ENCODE assay signal across 19 cellular contexts in the genomic region with DNA sequence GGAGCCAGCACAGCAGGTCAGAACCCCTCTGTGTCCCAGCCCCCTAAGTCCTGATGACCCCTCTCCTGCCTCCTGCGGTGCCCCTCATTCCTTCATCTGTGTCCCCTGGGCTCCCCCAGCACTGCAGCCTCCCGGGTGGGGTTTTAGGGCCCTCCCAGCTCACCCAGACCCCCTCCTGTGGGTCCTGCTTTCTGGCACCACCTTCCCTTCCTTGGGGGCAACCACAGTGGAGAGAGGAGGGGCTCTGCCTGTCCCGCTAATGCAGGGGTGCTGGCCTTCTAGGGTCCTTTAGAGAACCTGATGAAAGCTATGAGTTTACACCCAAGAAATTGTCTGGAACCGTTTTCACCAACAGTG. TPM values are rescaled to one million over a fixed set of nuclear protein-coding genes. Genes with fewer than 3 reads are reported as not detected.
DNase-seq lines count a peak whose midpoint lies in the region; ATAC-seq and TF ChIP-seq lines count a peak whose summit lies in the region.
"Had no signal": no experiment of that assay in that cellular context is flagged by ENCODE, and none has a peak within 500 bp of the region (broad histone marks: within the 10 kb centered on the region; RNA-seq: fewer than 3 reads in every experiment).

No MANE protein-coding gene starts in this region.

- H3K36me3 Mint-ChIP-seq in activated B cell treated with CpG ODN at 0.5 μM for 24 hours (ENCODE audit: low read depth), result peaks cover 11% of the 10 kb centered on the region
- H3K36me3 Mint-ChIP-seq in CD8-positive, alpha-beta T cell, result peaks cover 9% of the 10 kb centered on the region

- no peak overlapping the region for H2BK5ac ChIP-seq in neuronal stem cell (ENCODE audit: low read length)

- DNase-seq in cardiac septum (ENCODE audit: low spot score) (peak; percentile 61), right atrium auricular region (ENCODE audit: low spot score) (no peak), activated B cell treated with CpG ODN at 0.5 μM for 24 hours (peak; percentile 12), neuronal stem cell (ENCODE audit: low spot score) (no peak), ureter (ENCODE audit: low spot score) (peak; percentile 28)
- DNase-seq in CD8-positive, alpha-beta T cell, result no peak
- DNase-seq in stimulated activated CD4-positive, alpha-beta T cell treated with anti-CD3 and anti-CD28 coated beads, Interleukin-1b, Interleukin-23, amount 100 ng/mL, for 48 hours, result no peak
- DNase-seq: Calu3, DMS53, IMR-90, Karpas-422, MM.1S, NCI-H1092 treated with DMSO at 0.1 percent for 48 hours, NCI-H2081 treated with DMSO at 0.1 percent for 48 hours, NCI-H510A treated with DMSO at 0.1 percent for 48 hours, NCI-H82 had no signal

- no peak for ATAC-seq in activated B cell treated with CpG ODN at 0.5 μM for 24 hours (ENCODE audit: low read depth)
- ATAC-seq in CD8-positive, alpha-beta T cell, result no peak
- ATAC-seq: Right ventricle myocardium inferior had no signal

- H3K14ac ChIP-seq in neuronal stem cell (ENCODE audit: low read length), result no peak overlapping the region

- no peak for TF ChIP-seq CTCF in right atrium auricular region (IDR thresholded peaks at IDR 0.05)
- TF ChIP-seq CTCF in activated B cell treated with CpG ODN at 0.5 μM for 24 hours (IDR thresholded peaks at IDR 0.05), result no peak
- TF ChIP-seq CTCF in CD8-positive, alpha-beta T cell (IDR thresholded peaks at IDR 0.05), result no peak

- no peaks in the 10 kb centered on the region for H3K27me3 Mint-ChIP-seq in activated B cell treated with CpG ODN at 0.5 μM for 24 hours
- H3K27me3 Mint-ChIP-seq in CD8-positive, alpha-beta T cell (ENCODE audit: low read depth), result no peaks in the 10 kb centered on the region
- H3K27me3 Mint-ChIP-seq: CD4-positive, alpha-beta T cell had no signal

- H3K36me3 ChIP-seq in right atrium auricular region, result no peaks in the 10 kb centered on the region
- H3K36me3 ChIP-seq in neuronal stem cell (replicated peaks in 1 of 2; ENCODE audit: control insufficient read depth in 2 of 2, insufficient read depth in 2 of 2, low read length in 2 of 2), result no peaks in the 10 kb centered on the region
- peaks cover 3% of the 10 kb centered on the region for H3K36me3 ChIP-seq in CD8-positive, alpha-beta T cell (ENCODE audit: insufficient read depth, low read length)
- H3K36me3 ChIP-seq: HAP-1 had no signal

- H2BK12ac ChIP-seq in neuronal stem cell (ENCODE audit: low read length), result no peak overlapping the region

- no peak overlapping the region for H4K91ac ChIP-seq in neuronal stem cell (ENCODE audit: low read depth, low read length, poor library complexity)

- no peak overlapping the region for H3K9ac ChIP-seq in neuronal stem cell (ENCODE audit: low read depth, low read length, poor library complexity)

- H3K9me3 Mint-ChIP-seq in activated B cell treated with CpG ODN at 0.5 μM for 24 hours, result no peaks in the 10 kb centered on the region
- H3K9me3 Mint-ChIP-seq in CD8-positive, alpha-beta T cell, result no peaks in the 10 kb centered on the region
- H3K9me3 Mint-ChIP-seq: CD4-positive, alpha-beta T cell had no signal

- H3K4me2 ChIP-seq in neuronal stem cell (ENCODE audit: insufficient read depth, low read length, poor library complexity, severe bottlenecking), result no peak overlapping the region

- H3K4me3 ChIP-seq in right atrium auricular region (no peak overlapping the region), neuronal stem cell (ENCODE audit: low read length in 2 of 2) (no peak overlapping the region)
- H3K4me3 ChIP-seq in CD8-positive, alpha-beta T cell (ENCODE audit: low read depth, low read length), result no peak overlapping the region
- H3K4me3 ChIP-seq: HAP-1 had no signal

- intact Hi-C loops in cardiac septum (cut with DNase I) (no loop called here), activated B cell treated with CpG ODN at 0.5 μM for 24 hours (cut with micrococcal nuclease) (no loop called here)
- intact Hi-C loops in CD8-positive, alpha-beta T cell (cut with DNase I, micrococcal nuclease), result loop anchor here in 1 of 2 experiments (5.0 kb wide), 1 partner anchor 101 kb away; no protein-coding TSS in a partner anchor

- H2AFZ ChIP-seq in neuronal stem cell (ENCODE audit: low read length), result no peak overlapping the region

- H2BK120ac ChIP-seq in neuronal stem cell (ENCODE audit: low read depth, low read length), result no peak overlapping the region

- H3K9me3 ChIP-seq in right atrium auricular region (no peaks in the 10 kb centered on the region), neuronal stem cell (replicated peaks in 1 of 2; ENCODE audit: control insufficient read depth in 2 of 2, insufficient read depth in 1 of 2, low read depth in 1 of 2, low read length in 2 of 2) (no peaks in the 10 kb centered on the region)
- H3K9me3 ChIP-seq in CD8-positive, alpha-beta T cell (ENCODE audit: low read length), result no peaks in the 10 kb centered on the region
- H3K9me3 ChIP-seq: HAP-1 had no signal

- H3K27ac ChIP-seq in right atrium auricular region (no peak overlapping the region), neuronal stem cell (replicated peaks; ENCODE audit: low read length) (no peak overlapping the region)
- no peak overlapping the region for H3K27ac ChIP-seq in CD8-positive, alpha-beta T cell (ENCODE audit: low read depth, low read length)

- H3K4me1 Mint-ChIP-seq in activated B cell treated with CpG ODN at 0.5 μM for 24 hours, result no peaks in the 10 kb centered on the region
- H3K4me1 Mint-ChIP-seq in CD8-positive, alpha-beta T cell (ENCODE audit: low read depth), result no peaks in the 10 kb centered on the region

- peaks cover 2% of the 10 kb centered on the region for H3K79me1 ChIP-seq in neuronal stem cell (ENCODE audit: low read depth, low read length)

- H3K27me3 ChIP-seq in right atrium auricular region (no peaks in the 10 kb centered on the region), neuronal stem cell (ENCODE audit: control insufficient read depth in 3 of 3, insufficient read depth in 3 of 3, low read depth in 1 of 3, low read length in 3 of 3) (no peaks in the 10 kb centered on the region)
- no peaks in the 10 kb centered on the region for H3K27me3 ChIP-seq in CD8-positive, alpha-beta T cell (ENCODE audit: insufficient read depth, low read length)

- POLR2A ChIA-PET in activated B cell treated with CpG ODN at 0.5 μM for 24 hours (lab: Charles Lee), result no interaction called here
- POLR2A ChIA-PET in CD8-positive, alpha-beta T cell (lab: Charles Lee), result no interaction called here

- H3K23ac ChIP-seq in neuronal stem cell (ENCODE audit: low read depth, low read length, poor library complexity), result no peak overlapping the region

- no peak overlapping the region for H3K27ac Mint-ChIP-seq in activated B cell treated with CpG ODN at 0.5 μM for 24 hours
- H3K27ac Mint-ChIP-seq in CD8-positive, alpha-beta T cell, result no peak overlapping the region
- H3K27ac Mint-ChIP-seq: CD4-positive, alpha-beta T cell had no signal

- H3K4ac ChIP-seq in neuronal stem cell (ENCODE audit: low read length), result no peak overlapping the region

- WGBS in neuronal stem cell (ENCODE audit: extremely low coverage in 2 of 2, insufficient read length in 2 of 2, insufficient replicate concordance in 1 of 2), 2 donors, result no CpG with 5 or more reads among the region's 4 CpGs

- H4K8ac ChIP-seq in neuronal stem cell (ENCODE audit: low read depth, low read length), result no peak overlapping the region

- no peak overlapping the region for H3K4me3 Mint-ChIP-seq in activated B cell treated with CpG ODN at 0.5 μM for 24 hours
- no peak overlapping the region for H3K4me3 Mint-ChIP-seq in CD8-positive, alpha-beta T cell
- H3K4me3 Mint-ChIP-seq: CD4-positive, alpha-beta T cell had no signal

- CTCF ChIA-PET in activated B cell treated with CpG ODN at 0.5 μM for 24 hours (lab: Charles Lee), result no interaction called here
- CTCF ChIA-PET in CD8-positive, alpha-beta T cell (lab: Charles Lee), result interaction anchor here (0.6 to 2.5 kb wide), 4 partner anchors 9 to 1006 kb away, joined by 3 to 13 read pairs (median 5); no protein-coding TSS in a partner anchor

- peak overlapping the region; percentile 48 for H3K18ac ChIP-seq in neuronal stem cell (ENCODE audit: low read length)

- no peaks in the 10 kb centered on the region for H3K4me1 ChIP-seq in right atrium auricular region
- peaks cover 0 to 3% of the 10 kb centered on the region in 2 donors for H3K4me1 ChIP-seq in neuronal stem cell (ENCODE audit: control insufficient read depth in 2 of 2, insufficient read depth in 1 of 2, low read depth in 1 of 2, low read length in 2 of 2)
- H3K4me1 ChIP-seq in CD8-positive, alpha-beta T cell (ENCODE audit: insufficient read depth, low read length), result no peaks in the 10 kb centered on the region
- H3K4me1 ChIP-seq: HAP-1 had no signal

- H2BK15ac ChIP-seq in neuronal stem cell (ENCODE audit: low read length), result no peak overlapping the region

- H2AK5ac ChIP-seq in neuronal stem cell (ENCODE audit: low read depth, low read length), result no peak overlapping the region

RNA-seq across cellular contexts. Expression of a gene that starts 42.7 kb away (rescaled TPM):
- total RNA-seq in cardiac septum, result not detected
- total RNA-seq in right atrium auricular region, result not detected
- total RNA-seq in activated B cell treated with CpG ODN at 0.5 μM for 24 hours, result 0.38 TPM in 1 of 2 replicates, not detected in the other
- polyA plus RNA-seq in neuronal stem cell (2013, experiment 1 of 2), result not detected
- not detected for polyA plus RNA-seq in neuronal stem cell (2013, experiment 2 of 2)
- not detected for total RNA-seq in ureter
- not detected for total RNA-seq in CD8-positive, alpha-beta T cell
- total RNA-seq: Calu3; CD4-positive, alpha-beta T cell; IMR-90; Right ventricle myocardium inferior had no signal
- polyA plus RNA-seq: IMR-90 had no signal

Comparison
In these comparisons a context has a peak if more than half of its experiments do, and no peak if none do; other contexts are left out.
1. DNase-seq: peak in cardiac septum (single experiment), activated B cell treated with CpG ODN at 0.5 μM for 24 hours (single experiment) and ureter (single experiment); none in right atrium auricular region (single experiment), neuronal stem cell (single experiment), CD8-positive, alpha-beta T cell (0 of 7) and stimulated activated CD4-positive, alpha-beta T cell treated with anti-CD3 and anti-CD28 coated beads, Interleukin-1b, Interleukin-23, amount 100 ng/mL, for 48 hours (single experiment).